Comparison of ENCODE assay signal across 26 cellular contexts in genomic region chr10:98077223-98077622, GRCh38. TPM values are rescaled to one million over a fixed set of nuclear protein-coding genes. Genes with fewer than 3 reads are reported as not detected.
"Had no signal": no experiment of that assay in that cellular context is flagged by ENCODE, and none has a peak within 500 bp of the region (broad histone marks: within the 10 kb centered on the region; RNA-seq: fewer than 3 reads in every experiment).

No MANE protein-coding gene starts in this region.

- H3K9me3 ChIP-seq: left ventricle myocardium inferior, neutrophil, right atrium auricular region, right lobe of liver, stomach, testis, thyroid gland, transverse colon, upper lobe of right lung, uterus had no signal

- H2AFZ ChIP-seq: hepatocyte, neural progenitor cell, parathyroid adenoma had no signal

- ATAC-seq: natural killer cell; right lobe of liver; stimulated activated naive B cell treated with anti-CD40 and anti-IgM and Interleukin-4, amounts not matched to agents 10 μg/mL and 1 μg/mL and 100 μg/mL, for 72 hours; stimulated activated naive CD8-positive, alpha-beta T cell treated with anti-CD3 and anti-CD28 coated beads, Interleukin-15, Interleukin-2, amounts not matched to agents 100 U/mL and 50 U/mL, for 24 hours; upper lobe of right lung had no signal

- H3K4me2 ChIP-seq: hepatocyte, neural progenitor cell, smooth muscle cell had no signal

- H3K79me2 ChIP-seq: hepatocyte, parathyroid adenoma had no signal

- DNase-seq: islet precursor cell; left ventricle myocardium inferior; mesendoderm; naive B cell; natural killer cell; nephron progenitor cell; occipital lobe; right lobe of liver; stimulated activated CD4-positive, alpha-beta T cell treated with anti-CD3 and anti-CD28 coated beads, Interleukin-1b, Interleukin-23, amount 100 ng/mL, for 48 hours; stimulated activated CD4-positive, alpha-beta T cell treated with anti-CD3 and anti-CD28 coated beads, Interleukin-2, amount 100 ng/mL, for 48 hours; stimulated activated naive B cell treated with anti-CD40 and anti-IgM and Interleukin-4, amounts not matched to agents 10 μg/mL and 1 μg/mL and 100 μg/mL, for 72 hours; stimulated activated naive CD8-positive, alpha-beta T cell treated with anti-CD3 and anti-CD28 coated beads, Interleukin-15, Interleukin-2, amounts not matched to agents 100 U/mL and 50 U/mL, for 24 hours; stomach; testis; thyroid gland; transverse colon; upper lobe of right lung; uterus had no signal

- H3K9ac ChIP-seq: neural progenitor cell, parathyroid adenoma had no signal

- H3K4me3 ChIP-seq: hepatocyte, left ventricle myocardium inferior, lung, neural progenitor cell, right atrium auricular region, right lobe of liver, smooth muscle cell, stomach, testis, thyroid gland, transverse colon, upper lobe of right lung, uterus had no signal

- H3K4me1 ChIP-seq: left ventricle myocardium inferior, neural progenitor cell, parathyroid adenoma, right atrium auricular region, right lobe of liver, stomach, testis, thyroid gland, transverse colon, upper lobe of right lung, uterus had no signal

- H3K36me3 ChIP-seq: left ventricle myocardium inferior, neural progenitor cell, neutrophil, right atrium auricular region, right lobe of liver, stomach, thyroid gland, transverse colon, upper lobe of right lung, uterus had no signal

- H3K27me3 ChIP-seq: right atrium auricular region, right lobe of liver, testis, thyroid gland, uterus had no signal

- H3K27ac ChIP-seq: hepatocyte, left ventricle myocardium inferior, neural progenitor cell, neutrophil, parathyroid adenoma, right atrium auricular region, right lobe of liver, stomach, testis, thyroid gland, transverse colon, upper lobe of right lung, uterus had no signal

RNA-seq across cellular contexts. Expression of gene CRTAC1, which starts 46.8 kb away (rescaled TPM):
- total RNA-seq: mononuclear cell, natural killer cell had no signal
